In genomic region chr19:13909430-13909829, GRCh38 we compare ENCODE assay signal across 22 cellular contexts. TPM values are rescaled to one million over a fixed set of nuclear protein-coding genes. Genes with fewer than 3 reads are reported as not detected.
"Had no signal": no experiment of that assay in that cellular context is flagged by ENCODE, and none has a peak within 500 bp of the region (broad histone marks: within the 10 kb centered on the region; RNA-seq: fewer than 3 reads in every experiment).

No MANE protein-coding gene starts in this region.

- H3K27me3 ChIP-seq: dorsolateral prefrontal cortex, hepatocyte, neutrophil, right atrium auricular region, tibial artery, upper lobe of right lung, vagina had no signal

- H3K9me3 ChIP-seq: neutrophil, right atrium auricular region, tibial artery, upper lobe of right lung, vagina had no signal

- H3K4me3 Mint-ChIP-seq: naive thymus-derived CD8-positive, alpha-beta T cell had no signal

- ATAC-seq: left cardiac atrium; naive thymus-derived CD8-positive, alpha-beta T cell; stimulated activated naive CD8-positive, alpha-beta T cell treated with anti-CD3 and anti-CD28 coated beads, Interleukin-15, Interleukin-2, amounts not matched to agents 100 U/mL and 50 U/mL, for 24 hours; upper lobe of right lung had no signal

- H3K4me2 ChIP-seq: hepatocyte, smooth muscle cell had no signal

- H3K9me3 Mint-ChIP-seq: naive thymus-derived CD8-positive, alpha-beta T cell had no signal

- H3K4me3 ChIP-seq: dorsolateral prefrontal cortex, hepatocyte, right atrium auricular region, smooth muscle cell, tibial artery, upper lobe of right lung, vagina had no signal

- H3K27me3 Mint-ChIP-seq: naive thymus-derived CD8-positive, alpha-beta T cell had no signal

- H3K27ac ChIP-seq: dorsolateral prefrontal cortex, hepatocyte, neutrophil, right atrium auricular region, tibial artery, upper lobe of right lung, vagina had no signal

- DNase-seq: cortex of kidney; dorsolateral prefrontal cortex; effector CD8-positive, alpha-beta T cell; foreskin melanocyte; head of caudate nucleus; kidney; left cardiac atrium; mammary epithelial cell; naive thymus-derived CD8-positive, alpha-beta T cell; stimulated activated CD4-positive, alpha-beta T cell treated with anti-CD3 and anti-CD28 coated beads, Interleukin-2, amount 100 ng/mL, for 48 hours; stimulated activated naive CD8-positive, alpha-beta T cell treated with anti-CD3 and anti-CD28 coated beads, Interleukin-15, Interleukin-2, amounts not matched to agents 100 U/mL and 50 U/mL, for 24 hours; tibial artery; upper lobe of right lung had no signal

RNA-seq across cellular contexts. Expression of gene PODNL1, which starts 28.8 kb away (rescaled TPM):
- total RNA-seq: mononuclear cell; naive thymus-derived CD8-positive, alpha-beta T cell; temporal lobe had no signal

RNA-seq across cellular contexts. Expression of gene NANOS3, which starts 32.5 kb away (rescaled TPM):
- total RNA-seq: lower leg skin; mesenteric fat pad; mononuclear cell; naive thymus-derived CD8-positive, alpha-beta T cell; right atrium auricular region; smooth muscle cell; upper lobe of right lung; vagina had no signal
